Comparison of ENCODE assay signal across 11 cellular contexts in the genomic region with DNA sequence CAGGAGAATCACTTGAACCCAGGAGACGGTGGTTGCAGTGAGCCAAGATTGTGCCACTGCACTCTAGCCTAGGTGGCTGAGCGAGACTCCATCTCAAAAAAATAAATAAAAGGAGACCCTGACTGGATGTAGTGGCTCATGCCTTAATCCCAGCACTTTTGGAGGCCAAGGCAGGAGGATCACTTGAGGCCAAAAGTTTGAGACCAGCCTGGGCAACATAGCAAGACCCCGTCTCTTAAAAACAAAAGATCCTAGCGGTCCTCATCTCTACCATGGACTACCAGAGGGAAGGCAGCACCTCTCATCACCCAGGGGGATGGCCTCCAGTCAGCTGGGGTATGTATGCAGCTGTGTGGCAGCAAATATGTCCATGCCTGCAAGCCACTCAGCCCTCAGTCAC. TPM values are rescaled to one million over a fixed set of nuclear protein-coding genes. Genes with fewer than 3 reads are reported as not detected.
"Had no signal": no experiment of that assay in that cellular context is flagged by ENCODE, and none has a peak within 500 bp of the region (broad histone marks: within the 10 kb centered on the region; RNA-seq: fewer than 3 reads in every experiment).

No MANE protein-coding gene starts in this region.

RNA-seq across cellular contexts. Expression of a gene that starts 16.7 kb away (rescaled TPM):
- total RNA-seq: activated CD4-positive, alpha-beta T cell treated with anti-CD3 and anti-CD28 coated beads, Interleukin-2, amount 10 ng/mL, durations not matched to agents 7 days and 5 days; activated CD8-positive, alpha-beta memory T cell treated with anti-CD3 and anti-CD28 coated beads, Interleukin-2, amount 10 ng/mL, durations not matched to agents 7 days and 5 days; activated CD8-positive, alpha-beta T cell treated with anti-CD3 and anti-CD28 coated beads for 36 hours; dermis microvascular lymphatic vessel endothelial cell; endothelial cell of umbilical vein; esophagus mucosa; osteoblast; prostate gland; SJCRH30; T-cell had no signal
- polyA plus RNA-seq: endothelial cell of umbilical vein, neural cell had no signal
